ENCODE assay signal across 16 cellular contexts in the genomic region with DNA sequence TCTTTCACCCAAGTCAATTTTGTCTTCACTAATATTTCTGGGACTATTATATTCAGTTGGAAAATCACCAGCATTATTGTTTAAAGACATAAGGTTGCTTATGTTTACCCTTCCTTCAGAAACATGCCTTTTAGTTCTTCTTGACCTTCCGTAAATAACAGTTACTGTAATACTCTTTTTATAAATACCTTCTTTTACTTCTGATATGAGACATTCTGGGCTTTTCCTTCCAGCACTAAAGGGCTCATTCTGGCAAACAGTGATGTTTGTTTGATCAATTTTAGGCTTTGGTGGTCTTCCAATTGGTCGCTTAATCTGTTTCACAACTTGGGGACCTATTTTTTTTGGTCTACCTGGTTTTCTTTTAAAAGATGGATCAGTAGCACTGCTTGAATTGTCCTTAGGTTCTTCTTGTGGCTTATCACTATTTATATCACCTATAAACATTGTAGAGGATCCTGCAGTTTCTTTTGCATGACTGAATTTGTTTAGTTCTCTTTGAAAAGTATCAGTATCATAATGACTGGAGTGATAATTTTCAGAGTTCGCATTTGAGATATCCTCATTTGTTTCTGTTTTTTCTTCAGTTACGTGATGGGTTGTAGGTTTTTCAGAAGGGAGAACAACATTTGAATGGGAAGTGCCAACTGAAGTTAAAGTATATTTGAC.
A peak's percentile ranks its signal among the peaks of the same experiment; 100 is the strongest.
DNase-seq lines count a peak whose midpoint lies in the region; ATAC-seq and TF ChIP-seq lines count a peak whose summit lies in the region.
"Had no signal": no experiment of that assay in that cellular context is flagged by ENCODE, and none has a peak within 500 bp of the region (broad histone marks: within the 10 kb centered on the region; RNA-seq: fewer than 3 reads in every experiment).

No MANE protein-coding gene starts in this region.

- H3K56ac ChIP-seq in mesendoderm (ENCODE audit: low read length): no peak overlapping the region

- H4K8ac ChIP-seq in mesendoderm (ENCODE audit: low read depth, low read length): no peak overlapping the region

- no peaks in the 10 kb centered on the region for H3K36me3 Mint-ChIP-seq in GM23338 (ENCODE audit: low read depth)

- H4K20me1 ChIP-seq in GM23338 (replicated peaks; ENCODE audit: insufficient read depth): no peaks in the 10 kb centered on the region

- no peak overlapping the region for H2BK120ac ChIP-seq in mesendoderm (ENCODE audit: low read depth, low read length)

- H3K27me3 Mint-ChIP-seq in GM23338 (ENCODE audit: insufficient read depth, low read depth, poor library complexity): no peaks in the 10 kb centered on the region

- H3K9ac ChIP-seq in mesendoderm (ENCODE audit: low read length): no peak overlapping the region

- no peak overlapping the region for H3K4me3 Mint-ChIP-seq in GM23338

- H3K79me2 ChIP-seq in mesendoderm (ENCODE audit: control insufficient read depth, insufficient read depth, low read length) (no peaks in the 10 kb centered on the region), GM23338 (replicated peaks; ENCODE audit: insufficient read depth) (no peaks in the 10 kb centered on the region)

- ATAC-seq in GM18861 (IDR thresholded peaks at IDR 0.05; ENCODE audit: unreplicated experiment) (peak; percentile 90), GM21423 (IDR thresholded peaks at IDR 0.05; ENCODE audit: unreplicated experiment) (peak; percentile 98), HG02981 (IDR thresholded peaks at IDR 0.05; ENCODE audit: unreplicated experiment) (peak; percentile 93), HG03571 (IDR thresholded peaks at IDR 0.05; ENCODE audit: unreplicated experiment) (peak; percentile 85), GM23338 (no peak)
- ATAC-seq: gastroesophageal sphincter, left cardiac atrium had no signal

- H3K4me1 ChIP-seq in mesendoderm (ENCODE audit: control insufficient read depth, low read depth, low read length) (no peaks in the 10 kb centered on the region), GM23338 (ENCODE audit: insufficient read depth) (no peaks in the 10 kb centered on the region)
- H3K4me1 ChIP-seq: adrenal gland, gastroesophageal sphincter, uterus had no signal

- DNase-seq in mesendoderm (no peak), GM23338 (ENCODE audit: low spot score) (no peak), epidermal melanocyte (ENCODE audit: insufficient read length, low spot score) (no peak), NCI-H524 treated with DMSO at 0.1 percent for 48 hours (lab: John Stamatoyannopoulos, UW) (no peak)
- DNase-seq: adrenal gland, C1 segment of cervical spinal cord, left cardiac atrium, NCI-H226, RPMI8226, uterus had no signal

- H3K9me3 Mint-ChIP-seq in GM23338: no peaks in the 10 kb centered on the region; the same call in 2 of the 3 replicates

- no peak overlapping the region for H4K5ac ChIP-seq in mesendoderm (ENCODE audit: low read length)

- H3K18ac ChIP-seq in mesendoderm (ENCODE audit: low read length): no peak overlapping the region

- H3K27ac ChIP-seq in mesendoderm (ENCODE audit: low read depth, low read length) (no peak overlapping the region), GM23338 (ENCODE audit: low read depth) (no peak overlapping the region)
- H3K27ac ChIP-seq: adrenal gland, gastroesophageal sphincter, skin epidermis, uterus had no signal

- no peaks in the 10 kb centered on the region for H3K27me3 ChIP-seq in mesendoderm (ENCODE audit: insufficient read depth, low read length, poor library complexity)
- H3K27me3 ChIP-seq in GM23338 (ENCODE audit: insufficient read depth): no peaks in the 10 kb centered on the region
- H3K27me3 ChIP-seq: adrenal gland, gastroesophageal sphincter, uterus had no signal

- H3K4ac ChIP-seq in mesendoderm (ENCODE audit: low read depth, low read length): no peak overlapping the region

- no peak overlapping the region for H2BK5ac ChIP-seq in mesendoderm (ENCODE audit: low read length)

- H2AFZ ChIP-seq in GM23338: no peak overlapping the region

- no peak overlapping the region for H3K4me2 ChIP-seq in mesendoderm (ENCODE audit: low read length)
- H3K4me2 ChIP-seq in GM23338: no peak overlapping the region

- H2BK15ac ChIP-seq in mesendoderm (replicated peaks; ENCODE audit: low read depth): no peak overlapping the region

- H3K9me2 ChIP-seq in GM23338 (ENCODE audit: insufficient read depth): no peaks in the 10 kb centered on the region

- no CpG with 5 or more reads among the region's 4 CpGs for WGBS in mesendoderm (ENCODE audit: extremely low coverage, insufficient coverage, low lambda C conversion rate)

- no peaks in the 10 kb centered on the region for H3K36me3 ChIP-seq in mesendoderm (ENCODE audit: control insufficient read depth, insufficient read depth, low read length)
- no peaks in the 10 kb centered on the region for H3K36me3 ChIP-seq in GM23338 (ENCODE audit: insufficient read depth)
- H3K36me3 ChIP-seq: adrenal gland, gastroesophageal sphincter, uterus had no signal

- H3K4me3 ChIP-seq in mesendoderm (ENCODE audit: low read length) (no peak overlapping the region), GM23338 (no peak overlapping the region)
- H3K4me3 ChIP-seq: adrenal gland, gastroesophageal sphincter, skin epidermis, uterus had no signal

- peaks cover 3% of the 10 kb centered on the region; the same call in 2 of the 3 replicates for H3K4me1 Mint-ChIP-seq in GM23338

- TF ChIP-seq CTCF in GM23338 (conservative IDR thresholded peaks at IDR 0.05; ENCODE audit: low read depth in 2 of 2): no peak

- no peak overlapping the region for H3K23ac ChIP-seq in mesendoderm (ENCODE audit: low read length)

- H3F3A ChIP-seq in GM23338 (replicated peaks; ENCODE audit: low read depth): no peaks in the 10 kb centered on the region

- H2AK5ac ChIP-seq in mesendoderm (ENCODE audit: low read length): no peak overlapping the region

- H3K27ac Mint-ChIP-seq in GM23338: no peak overlapping the region

- H3K79me1 ChIP-seq in mesendoderm (ENCODE audit: low read length): no peaks in the 10 kb centered on the region

TF ChIP-seq in GM23338, 12 proteins besides CTCF, POLR2A, EP300 and RAD21 (continues in another document):
- TF ChIP-seq ZNF114 (CRISPR knock-in tag; IDR thresholded peaks at IDR 0.05) (no peak), EZH2 (IDR thresholded peaks at IDR 0.05; ENCODE audit: low read depth, unreplicated experiment) (no peak), EZH2phosphoT487 (IDR thresholded peaks at IDR 0.05; ENCODE audit: unreplicated experiment) (no peak), STAT1 (IDR thresholded peaks at IDR 0.05; ENCODE audit: unreplicated experiment) (no peak), NANOG (IDR thresholded peaks at IDR 0.05; ENCODE audit: borderline replicate concordance) (no peak), JUNB (IDR thresholded peaks at IDR 0.05; ENCODE audit: unreplicated experiment) (no peak)
- TF ChIP-seq, protein P1, sequence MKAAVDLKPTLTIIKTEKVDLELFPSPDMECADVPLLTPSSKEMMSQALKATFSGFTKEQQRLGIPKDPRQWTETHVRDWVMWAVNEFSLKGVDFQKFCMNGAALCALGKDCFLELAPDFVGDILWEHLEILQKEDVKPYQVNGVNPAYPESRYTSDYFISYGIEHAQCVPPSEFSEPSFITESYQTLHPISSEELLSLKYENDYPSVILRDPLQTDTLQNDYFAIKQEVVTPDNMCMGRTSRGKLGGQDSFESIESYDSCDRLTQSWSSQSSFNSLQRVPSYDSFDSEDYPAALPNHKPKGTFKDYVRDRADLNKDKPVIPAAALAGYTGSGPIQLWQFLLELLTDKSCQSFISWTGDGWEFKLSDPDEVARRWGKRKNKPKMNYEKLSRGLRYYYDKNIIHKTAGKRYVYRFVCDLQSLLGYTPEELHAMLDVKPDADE (IDR thresholded peaks at IDR 0.05): no peak
